ENCODE assay signal across 17 cellular contexts in the genomic region with DNA sequence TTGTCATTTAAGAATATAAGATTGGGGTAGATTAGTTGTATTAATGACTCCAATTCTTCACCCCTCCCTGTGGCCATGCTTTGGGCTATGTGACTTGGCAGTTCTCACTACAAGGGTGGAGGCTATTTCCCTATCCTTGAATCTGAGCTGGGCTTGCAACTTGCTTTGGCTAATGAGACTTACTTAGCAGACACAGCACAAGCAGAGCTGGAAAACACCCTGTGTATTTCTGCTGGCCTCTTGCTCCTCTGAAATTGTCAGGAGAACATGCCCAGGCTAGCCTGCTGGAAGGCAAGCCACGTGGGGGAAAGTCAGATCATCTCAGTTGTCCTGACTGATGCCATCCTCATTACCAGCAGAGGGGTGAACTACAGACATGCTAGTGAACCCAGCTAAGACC.
A peak's percentile ranks its signal among the peaks of the same experiment; 100 is the strongest.
DNase-seq lines count a peak whose midpoint lies in the region; ATAC-seq, FAIRE-seq and TF ChIP-seq lines count a peak whose summit lies in the region.
"Had no signal": no experiment of that assay in that cellular context is flagged by ENCODE, and none has a peak within 500 bp of the region (broad histone marks: within the 10 kb centered on the region; RNA-seq: fewer than 3 reads in every experiment).

No MANE protein-coding gene starts in this region.

- H4K20me1 ChIP-seq in keratinocyte (ENCODE audit: control insufficient read depth, extremely low read depth, insufficient read depth, low read length): no peaks in the 10 kb centered on the region

- DNase-seq in AG10803 (ENCODE audit: low read depth): peak; percentile 35
- peak; percentile 61 for DNase-seq in choroid plexus epithelial cell (ENCODE audit: low read depth)
- peak; percentile 45 for DNase-seq in keratinocyte (ENCODE audit: low read depth, low spot score)
- no peak for DNase-seq in tibial artery
- DNase-seq in middle frontal gyrus (ENCODE audit: extremely low spot score, low spot score): no peak
- DNase-seq in GM19240 (ENCODE audit: insufficient read length, low spot score): no peak
- DNase-seq: activated CD8-positive, alpha-beta memory T cell treated with anti-CD3 and anti-CD28 coated beads for 24 hours; activated gamma-delta T cell; aorta; BE2C; dorsolateral prefrontal cortex; HCEC 1CT; PC-3 had no signal

- peak overlapping the region; percentile 42 for H3K27ac ChIP-seq in keratinocyte (ENCODE audit: control insufficient read depth, insufficient read depth, low read length)
- no peak overlapping the region for H3K27ac ChIP-seq in tibial artery
- H3K27ac ChIP-seq: dorsolateral prefrontal cortex had no signal

- peak overlapping the region; percentile 54 for H2AFZ ChIP-seq in keratinocyte (ENCODE audit: control insufficient read depth, low read length)

- peaks cover 5% of the 10 kb centered on the region for H3K4me1 ChIP-seq in keratinocyte (ENCODE audit: control insufficient read depth, extremely low read depth, insufficient read depth, low read length)
- H3K4me1 ChIP-seq in tibial artery: peaks cover 0 to 12% (median 0%) of the 10 kb centered on the region in 4 donors
- H3K4me1 ChIP-seq: BE2C had no signal

- H3K27me3 ChIP-seq in keratinocyte (ENCODE audit: control insufficient read depth, extremely low read depth, insufficient read depth, low read length) (no peaks in the 10 kb centered on the region), tibial artery (no peaks in the 10 kb centered on the region)
- H3K27me3 ChIP-seq: BE2C, dorsolateral prefrontal cortex had no signal

- no peaks in the 10 kb centered on the region for H3K9me3 ChIP-seq in keratinocyte (ENCODE audit: control insufficient read depth, low read depth, low read length)
- no peaks in the 10 kb centered on the region for H3K9me3 ChIP-seq in tibial artery
- H3K9me3 ChIP-seq: BE2C had no signal

- ATAC-seq in HG02610 (IDR thresholded peaks at IDR 0.05; ENCODE audit: unreplicated experiment) (peak; percentile 64), HG02623 (IDR thresholded peaks at IDR 0.05; ENCODE audit: unreplicated experiment) (no peak)
- ATAC-seq: PC-3, SK-N-SH treated with all-trans-retinoic acid at 6 μM for 48 hours had no signal

- FAIRE-seq in keratinocyte (lab: Jason Lieb, UNC): peak; percentile 95
- FAIRE-seq: frontal cortex had no signal

- H3K4me3 ChIP-seq in AG10803 (ENCODE audit: low read length) (no peak overlapping the region), choroid plexus epithelial cell (ENCODE audit: low read depth, low read length) (no peak overlapping the region), keratinocyte (ENCODE audit: control insufficient read depth in 2 of 3, extremely low read depth in 1 of 3, insufficient read depth in 2 of 3, low read depth in 1 of 3, low read length in 3 of 3) (no peak overlapping the region), tibial artery (no peak overlapping the region)
- H3K4me3 ChIP-seq: dorsolateral prefrontal cortex had no signal

- TF ChIP-seq CTCF in AG10803 (conservative IDR thresholded peaks at IDR 0.05; ENCODE audit: low read length) (no peak), choroid plexus epithelial cell (conservative IDR thresholded peaks at IDR 0.05; ENCODE audit: low read depth, low read length) (no peak), keratinocyte (optimal IDR thresholded peaks at IDR 0.05 in 1 of 3, IDR thresholded peaks at IDR 0.05 in 1 of 3, conservative IDR thresholded peaks at IDR 0.05 in 1 of 3; ENCODE audit: extremely low read depth in 1 of 3, insufficient read depth in 2 of 3, low read length in 3 of 3) (no peak), tibial artery (IDR thresholded peaks at IDR 0.05) (no peak)

- no peak overlapping the region for H3K9ac ChIP-seq in keratinocyte (ENCODE audit: control insufficient read depth, extremely low read depth, insufficient read depth, low read length)

- no peaks in the 10 kb centered on the region for H3K9me1 ChIP-seq in keratinocyte (ENCODE audit: control insufficient read depth, extremely low read depth, insufficient read depth, low read length)

- H3K4me2 ChIP-seq in keratinocyte (ENCODE audit: control insufficient read depth, extremely low read depth, insufficient read depth, low read depth, low read length): no peak overlapping the region

- H3K79me2 ChIP-seq in keratinocyte (ENCODE audit: control insufficient read depth, insufficient read depth, low read length): no peaks in the 10 kb centered on the region

- dilution Hi-C loops in keratinocyte (cut with MboI; ENCODE audit: extremely low pct_ligation_motif_present, low sequenced_read_pairs): no loop called here

- no peaks in the 10 kb centered on the region for H3K36me3 ChIP-seq in keratinocyte (ENCODE audit: control insufficient read depth in 2 of 2, extremely low read depth in 1 of 2, insufficient read depth in 2 of 2, low read length in 2 of 2)
- no peaks in the 10 kb centered on the region for H3K36me3 ChIP-seq in tibial artery
- H3K36me3 ChIP-seq: BE2C had no signal

- intact Hi-C loops in tibial artery (cut with DNase I; ENCODE audit: low total_unique reads): no loop called here

Comparison
In these comparisons a context has a peak if more than half of its experiments do, and no peak if none do; other contexts are left out.
1. DNase-seq: peak in AG10803 (single experiment), choroid plexus epithelial cell (single experiment) and keratinocyte (single experiment); none in tibial artery (0 of 2), middle frontal gyrus (single experiment) and GM19240 (single experiment).